Comparison of ENCODE assay signal across 2 cellular contexts in genomic region chr9:129752915-129753724, GRCh38.
TF ChIP-seq lines count a peak whose summit lies in the region.

PTGES (minus strand) TSS chr9:129753042; CDS start chr9:129753012, 30 bp downstream.

TF ChIP-seq in HEK293, 187 proteins besides CTCF, POLR2A, EP300 and RAD21 (continued from another document):
- TF ChIP-seq SP3 (tag by site-specific recombination; IDR thresholded peaks at IDR 0.05) (peak; percentile 81), ZNF10 (tag by site-specific recombination; IDR thresholded peaks at IDR 0.05) (peak; percentile 98), PRDM10 (tag by site-specific recombination; IDR thresholded peaks at IDR 0.05) (peak; percentile 64), ZNF335 (tag by site-specific recombination; conservative IDR thresholded peaks at IDR 0.05) (peak; percentile 95), EGR2 (tag by site-specific recombination; IDR thresholded peaks at IDR 0.05; ENCODE audit: low read depth) (peak; percentile 95), PATZ1 (tag by site-specific recombination; IDR thresholded peaks at IDR 0.05) (peak; percentile 61; the same call in 1 of the 2 replicates), ZNF354C (tag by site-specific recombination; IDR thresholded peaks at IDR 0.05; ENCODE audit: borderline replicate concordance, low read depth) (no peak), SP2 (tag by site-specific recombination; IDR thresholded peaks at IDR 0.05) (peak; percentile 64), GLIS1 (tag by site-specific recombination; IDR thresholded peaks at IDR 0.05) (0 out of 2 replicates have a peak, but pooled peaks have one; percentile 22)

TF ChIP-seq in SK-N-SH treated with all-trans-retinoic acid at 6 μM for 48 hours, 23 proteins besides CTCF, POLR2A, EP300 and RAD21 (continued from another document):
- no peak for TF ChIP-seq CSRNP3 (CRISPR knock-in tag; IDR thresholded peaks at IDR 0.05)
- TF ChIP-seq GLIS3 (CRISPR knock-in tag; IDR thresholded peaks at IDR 0.05): no peak
- no peak for TF ChIP-seq SNAI2 (CRISPR knock-in tag; IDR thresholded peaks at IDR 0.05)
- TF ChIP-seq ESRRG (CRISPR knock-in tag; IDR thresholded peaks at IDR 0.05): no peak
